8 cellular contexts compared by ENCODE assay signal in the genomic region with DNA sequence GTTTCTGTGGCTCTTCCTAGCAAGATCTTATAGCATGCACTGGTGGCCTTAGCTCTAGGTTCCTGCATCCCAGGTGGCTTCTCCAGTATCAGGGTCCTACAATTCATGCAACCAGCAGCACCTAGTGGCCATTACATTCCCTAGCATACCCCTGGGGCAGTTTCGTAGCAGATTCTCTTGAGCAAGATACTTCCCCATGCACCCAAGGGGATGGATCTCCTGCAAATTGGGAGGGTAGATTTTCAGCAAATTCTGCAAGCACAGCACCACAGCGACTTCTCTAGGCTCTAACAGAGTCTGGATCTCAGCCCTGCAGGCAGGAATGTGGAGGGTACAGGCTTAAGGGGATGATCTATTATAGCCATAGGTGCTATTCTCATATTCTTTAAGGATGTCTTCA. TPM values are rescaled to one million over a fixed set of nuclear protein-coding genes. Genes with fewer than 3 reads are reported as not detected.
DNase-seq lines count a peak whose midpoint lies in the region; ATAC-seq, FAIRE-seq and TF ChIP-seq lines count a peak whose summit lies in the region.

No MANE protein-coding gene starts in this region.

- TF ChIP-seq CTCF in 22Rv1 (IDR thresholded peaks at IDR 0.05) (peak; percentile 68), GM12864 (IDR thresholded peaks at IDR 0.05; ENCODE audit: low read depth, low read length, missing control alignments) (peak; percentile 68), keratinocyte (optimal IDR thresholded peaks at IDR 0.05 in 1 of 3, IDR thresholded peaks at IDR 0.05 in 1 of 3, conservative IDR thresholded peaks at IDR 0.05 in 1 of 3; ENCODE audit: extremely low read depth in 1 of 3, insufficient read depth in 2 of 3, low read length in 3 of 3) (peak; percentile 63 to 69 (median 69)), suprapubic skin (IDR thresholded peaks at IDR 0.05) (no peak)

- WGBS in suprapubic skin = 86% methylated on average over 2 of the region's 2 CpGs

- dilution Hi-C loops in keratinocyte (cut with MboI; ENCODE audit: extremely low pct_ligation_motif_present, low sequenced_read_pairs) = no loop called here

- no peak for TF ChIP-seq EP300 in suprapubic skin (IDR thresholded peaks at IDR 0.05)

- H3K9me1 ChIP-seq in keratinocyte (ENCODE audit: control insufficient read depth, extremely low read depth, insufficient read depth, low read length) = no peaks in the 10 kb centered on the region

- no peaks in the 10 kb centered on the region for H4K20me1 ChIP-seq in keratinocyte (ENCODE audit: control insufficient read depth, extremely low read depth, insufficient read depth, low read length)

- H3K4me2 ChIP-seq in keratinocyte (ENCODE audit: control insufficient read depth, extremely low read depth, insufficient read depth, low read depth, low read length) = no peak overlapping the region

- H3K9me3 ChIP-seq in keratinocyte (ENCODE audit: control insufficient read depth, low read depth, low read length) (no peaks in the 10 kb centered on the region), suprapubic skin (no peaks in the 10 kb centered on the region)

- DNase-seq in GM12864 (ENCODE audit: low read depth) = no peak
- DNase-seq in SK-N-DZ (ENCODE audit: low spot score) = peak; percentile 21
- no peak for DNase-seq in keratinocyte (ENCODE audit: low read depth, low spot score)
- no peak for DNase-seq in suprapubic skin (ENCODE audit: low spot score in 2 of 2)
- no peak for DNase-seq in Ammon's horn (ENCODE audit: low spot score)

- H3K4me3 ChIP-seq in GM12864 (ENCODE audit: low read depth, low read length) (no peak overlapping the region), keratinocyte (ENCODE audit: control insufficient read depth in 2 of 3, extremely low read depth in 1 of 3, insufficient read depth in 2 of 3, low read depth in 1 of 3, low read length in 3 of 3) (no peak overlapping the region), suprapubic skin (no peak overlapping the region)

- peak; percentile 48 for FAIRE-seq in keratinocyte (lab: Jason Lieb, UNC)

- no peak overlapping the region for H2AFZ ChIP-seq in keratinocyte (ENCODE audit: control insufficient read depth, low read length)

- no peak for TF ChIP-seq POLR2A in suprapubic skin (IDR thresholded peaks at IDR 0.05)

- no peaks in the 10 kb centered on the region for H3K4me1 ChIP-seq in keratinocyte (ENCODE audit: control insufficient read depth, extremely low read depth, insufficient read depth, low read length)
- H3K4me1 ChIP-seq in suprapubic skin = no peaks in the 10 kb centered on the region

- H3K27me3 ChIP-seq in keratinocyte (ENCODE audit: control insufficient read depth, extremely low read depth, insufficient read depth, low read length) (no peaks in the 10 kb centered on the region), suprapubic skin (no peaks in the 10 kb centered on the region)

- H3K36me3 ChIP-seq in keratinocyte (ENCODE audit: control insufficient read depth in 2 of 2, extremely low read depth in 1 of 2, insufficient read depth in 2 of 2, low read length in 2 of 2) (peaks cover 0 to 4% of the 10 kb centered on the region in 2 experiments), suprapubic skin (no peaks in the 10 kb centered on the region)

- H3K27ac ChIP-seq in 22Rv1 (no peak overlapping the region), keratinocyte (ENCODE audit: control insufficient read depth, insufficient read depth, low read length) (no peak overlapping the region), suprapubic skin (no peak overlapping the region)

- ATAC-seq in HG03139 (IDR thresholded peaks at IDR 0.05; ENCODE audit: unreplicated experiment) (peak; percentile 83), GM21423 (IDR thresholded peaks at IDR 0.05; ENCODE audit: unreplicated experiment) (no peak)

- no peak overlapping the region for H3K9ac ChIP-seq in keratinocyte (ENCODE audit: control insufficient read depth, extremely low read depth, insufficient read depth, low read length)

- no peaks in the 10 kb centered on the region for H3K79me2 ChIP-seq in keratinocyte (ENCODE audit: control insufficient read depth, insufficient read depth, low read length)

RNA-seq across cellular contexts. Expression of a gene that starts 13.1 kb away (rescaled TPM):
- polyA plus RNA-seq in SK-N-DZ (2014; cell fraction: cytosol; rRNA removed) = 1.5 TPM in 1 of 2 replicates, not detected in the other
- 0.25 and 0.56 TPM in 2 replicates for polyA plus RNA-seq in SK-N-DZ (2014; cell fraction: nucleus; rRNA removed)
- polyA plus RNA-seq in keratinocyte = 0.07 to 0.26 TPM in 2 of 3 replicates, not detected in the other
- polyA plus RNA-seq in keratinocyte (2011; ENCODE audit: low read depth) = 1.1 TPM
- 0.12 and 0.23 TPM in 2 replicates for polyA plus RNA-seq in keratinocyte (2011; cell fraction: cytosol; rRNA removed)
- 0.14 TPM in 1 of 2 replicates, not detected in the other for polyA plus RNA-seq in keratinocyte (2011; cell fraction: nucleus; rRNA removed)
- polyA plus RNA-seq in keratinocyte (2012; ENCODE audit: low replicate concordance) = 0.24 and 1.1 TPM in 2 replicates
- polyA minus RNA-seq in keratinocyte = 0.46 TPM in 1 of 3 replicates, not detected in the others
- not detected for polyA minus RNA-seq in keratinocyte (2011; cell fraction: cytosol; rRNA and poly(A)+ RNA removed)
- not detected in 2 replicates for polyA minus RNA-seq in keratinocyte (2011; cell fraction: nucleus; rRNA and poly(A)+ RNA removed)
- total RNA-seq in suprapubic skin = 1 to 10 TPM in 1 of 4 donors, under 1 TPM in 1, not detected in 2; 0.30 to 2.9 TPM

RNA-seq across cellular contexts. Expression of a gene that starts 44.0 kb away (rescaled TPM):
- 22.4 and 26.4 TPM in 2 replicates for polyA plus RNA-seq in SK-N-DZ (2014; cell fraction: cytosol; rRNA removed)
- 7.9 and 11.0 TPM in 2 replicates for polyA plus RNA-seq in SK-N-DZ (2014; cell fraction: nucleus; rRNA removed)
- polyA plus RNA-seq in keratinocyte = 10.8 to 14.6 TPM (median 14.0 TPM) in 3 replicates
- polyA plus RNA-seq in keratinocyte (2011; ENCODE audit: low read depth) = 14.2 TPM
- 12.6 and 20.5 TPM in 2 replicates for polyA plus RNA-seq in keratinocyte (2011; cell fraction: cytosol; rRNA removed)
- 13.3 and 16.5 TPM in 2 replicates for polyA plus RNA-seq in keratinocyte (2011; cell fraction: nucleus; rRNA removed)
- 7.8 and 14.3 TPM in 2 replicates for polyA plus RNA-seq in keratinocyte (2012; ENCODE audit: low replicate concordance)
- 6.6 to 31.2 TPM (median 15.2 TPM) in 3 replicates for polyA minus RNA-seq in keratinocyte
- 14.0 TPM for polyA minus RNA-seq in keratinocyte (2011; cell fraction: cytosol; rRNA and poly(A)+ RNA removed)
- 13.1 and 21.8 TPM in 2 replicates for polyA minus RNA-seq in keratinocyte (2011; cell fraction: nucleus; rRNA and poly(A)+ RNA removed)
- total RNA-seq in suprapubic skin = 10 to 100 TPM in 1 of 4 donors, 1 to 10 TPM in 3; 4.2 to 11.9 (median 5.6) TPM

Comparison
In these comparisons a context has a peak if more than half of its experiments do, and no peak if none do; other contexts are left out.
1. CTCF ChIP-seq: peak in 22Rv1 (single experiment), GM12864 (single experiment) and keratinocyte (3 of 3); none in suprapubic skin (0 of 2).